9 cellular contexts compared by ENCODE assay signal in genomic region chr9:76904661-76905457, GRCh38. TPM values are rescaled to one million over a fixed set of nuclear protein-coding genes. Genes with fewer than 3 reads are reported as not detected.
DNase-seq lines count a peak whose midpoint lies in the region; ATAC-seq, FAIRE-seq and TF ChIP-seq lines count a peak whose summit lies in the region.
"Had no signal": no experiment of that assay in that cellular context is flagged by ENCODE, and none has a peak within 500 bp of the region (broad histone marks: within the 10 kb centered on the region; RNA-seq: fewer than 3 reads in every experiment).

No MANE protein-coding gene starts in this region.

- H3K36me3 ChIP-seq in iPS DF 6.9 (ENCODE audit: control insufficient read depth, insufficient read depth, low read length) = no peaks in the 10 kb centered on the region

- no CpG with 5 or more reads among the region's 8 CpGs for WGBS in iPS DF 6.9 (ENCODE audit: insufficient coverage, insufficient read length)

- ATAC-seq in GM19324 (IDR thresholded peaks at IDR 0.05; ENCODE audit: low FRiP score, unreplicated experiment) = no peak
- ATAC-seq in GM18502 (IDR thresholded peaks at IDR 0.05; ENCODE audit: poor library complexity, unreplicated experiment) = no peak

- H3K4me3 ChIP-seq in iPS DF 6.9 (ENCODE audit: low read length) (peak overlapping the region; percentile 59; the same call in 1 of the 2 replicates), retinal pigment epithelial cell (ENCODE audit: low read length) (peak overlapping the region; percentile 43)

- no peak overlapping the region for H3K27ac ChIP-seq in iPS DF 6.9 (ENCODE audit: low read length)

- FAIRE-seq in H54 (lab: Jason Lieb, UNC) = peak; percentile 76

- DNase-seq in H54 (ENCODE audit: insufficient read length, low spot score) = no peak
- peak; percentile 45 for DNase-seq in SK-MEL-5 (ENCODE audit: low read depth, low spot score)
- no peak for DNase-seq in iPS DF 6.9 (ENCODE audit: low read depth, low spot score)
- DNase-seq in retinal pigment epithelial cell (ENCODE audit: low read depth) = no peak
- DNase-seq in NCI-H1694 treated with DMSO at 0.1 percent for 48 hours (lab: John Stamatoyannopoulos, UW) = no peak
- DNase-seq in NOMO-1 (lab: John Stamatoyannopoulos, UW; ENCODE audit: unreplicated experiment in 2 of 2) = no peak
- DNase-seq: cerebellar nuclear complex had no signal

- in situ Hi-C loops in SK-MEL-5 (cut with HindIII; ENCODE audit: low pct_unique_long_range_greater_than_20kb, low sequenced_read_pairs) = no loop called here

- no peaks in the 10 kb centered on the region for H3K9me3 ChIP-seq in iPS DF 6.9 (ENCODE audit: control insufficient read depth, insufficient read depth, low read length)

- no peaks in the 10 kb centered on the region; the same call in 1 of the 2 replicates for H3K27me3 ChIP-seq in iPS DF 6.9 (ENCODE audit: control insufficient read depth, insufficient read depth, low read length)

- H3K4me1 ChIP-seq in iPS DF 6.9 (ENCODE audit: control insufficient read depth, insufficient read depth, low read length) = peaks cover 11% of the 10 kb centered on the region

- no peak for TF ChIP-seq POLR2A in H54 (IDR thresholded peaks at IDR 0.05; ENCODE audit: low read depth, low read length)

- no peak for TF ChIP-seq CTCF in retinal pigment epithelial cell (conservative IDR thresholded peaks at IDR 0.05; ENCODE audit: low read depth, low read length)

RNA-seq across cellular contexts. Expression of gene PRUNE2, which starts 1.1 kb away (rescaled TPM):
- 90.9 and 98.6 TPM in 2 replicates for total RNA-seq in SK-MEL-5 (2014; rRNA removed; shearing (Covaris generic))
- 51.0 and 75.0 TPM in 2 replicates for polyA plus RNA-seq in SK-MEL-5 (2015; cell fraction: cytosol; rRNA removed)
- polyA plus RNA-seq in SK-MEL-5 (2015; cell fraction: nucleus; rRNA removed) = 87.6 and 88.3 TPM in 2 replicates
